In the genomic region with DNA sequence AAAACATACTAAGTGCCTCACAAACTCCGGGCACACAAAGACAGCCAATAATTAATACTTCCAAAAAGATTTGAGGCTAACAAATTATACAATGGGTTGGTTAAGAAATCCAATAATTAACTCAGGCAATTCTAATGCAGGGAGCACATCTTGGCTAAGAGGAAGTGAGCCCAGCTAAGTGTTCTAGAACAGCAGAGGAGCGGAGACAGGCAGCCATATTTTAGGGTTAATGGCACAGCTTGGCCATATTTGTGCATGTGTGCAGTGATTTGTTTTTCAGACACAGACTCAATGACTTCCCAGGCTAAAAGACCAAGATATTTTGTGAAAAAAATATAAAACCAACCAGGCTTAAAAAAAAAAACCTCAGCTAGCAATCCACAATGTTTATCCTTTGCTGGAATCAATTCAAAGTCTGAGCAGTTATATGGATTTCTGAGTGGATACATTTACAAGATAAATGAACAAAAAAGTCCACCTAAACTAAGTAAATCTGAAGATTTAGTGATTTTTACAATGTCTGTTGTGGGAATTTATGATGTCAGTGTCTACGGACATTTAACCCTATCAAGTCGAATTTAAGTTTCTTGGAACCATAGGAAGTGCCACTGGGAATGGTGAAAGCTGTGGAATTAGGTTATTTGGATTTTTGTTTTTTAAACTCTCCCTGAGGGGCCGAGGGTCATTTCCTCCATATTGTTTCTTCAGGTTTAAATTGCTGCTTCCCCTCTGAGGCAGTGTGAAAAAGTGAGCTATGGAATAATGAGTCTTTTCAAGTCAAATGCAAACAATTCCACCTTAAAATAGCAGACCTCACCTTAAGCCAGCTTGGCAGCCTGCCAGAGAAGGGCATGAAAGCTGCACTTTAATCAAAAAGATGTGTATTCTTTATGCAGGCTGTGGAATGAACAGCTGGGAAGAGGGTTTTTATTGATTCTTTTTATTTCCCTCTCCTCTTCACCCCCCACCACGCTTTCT, we compare ENCODE assay signal across 12 cellular contexts.
DNase-seq lines count a peak whose midpoint lies in the region; ATAC-seq, FAIRE-seq and TF ChIP-seq lines count a peak whose summit lies in the region.
"Had no signal": no experiment of that assay in that cellular context is flagged by ENCODE, and none has a peak within 500 bp of the region (broad histone marks: within the 10 kb centered on the region; RNA-seq: fewer than 3 reads in every experiment).

No MANE protein-coding gene starts in this region.

- H2AFZ ChIP-seq in astrocyte (ENCODE audit: low read depth, low read length) (no peak overlapping the region), neuronal stem cell (ENCODE audit: low read length) (peak overlapping the region; percentile 70)

- no peaks in the 10 kb centered on the region for H3K36me3 ChIP-seq in HEK293 (ENCODE audit: control insufficient read depth in 2 of 2, insufficient read depth in 1 of 2, low read length in 2 of 2)
- H3K36me3 ChIP-seq in astrocyte (ENCODE audit: insufficient read depth, low read length): no peaks in the 10 kb centered on the region
- H3K36me3 ChIP-seq in neuronal stem cell (replicated peaks in 1 of 2; ENCODE audit: control insufficient read depth in 2 of 2, insufficient read depth in 2 of 2, low read length in 2 of 2): no peaks in the 10 kb centered on the region
- H3K36me3 ChIP-seq: heart right ventricle had no signal

- no peak overlapping the region for H3K4me3 ChIP-seq in HEK293 (ENCODE audit: low read depth, low read length)
- H3K4me3 ChIP-seq in astrocyte (ENCODE audit: insufficient read depth, low read depth, low read length): no peak overlapping the region
- no peak overlapping the region for H3K4me3 ChIP-seq in neuronal stem cell (ENCODE audit: low read length in 2 of 2)
- H3K4me3 ChIP-seq: heart right ventricle had no signal

- no peaks in the 10 kb centered on the region for H4K20me1 ChIP-seq in astrocyte (ENCODE audit: insufficient read depth, low read length)

- H3K27ac ChIP-seq in HEK293 (ENCODE audit: extremely low read depth, low read depth, low read length): no peak overlapping the region; the same call in 1 of the 2 replicates
- no peak overlapping the region for H3K27ac ChIP-seq in astrocyte (ENCODE audit: low read depth, low read length)
- H3K27ac ChIP-seq in neuronal stem cell (replicated peaks; ENCODE audit: low read length): no peak overlapping the region

- H3K27me3 ChIP-seq in astrocyte (ENCODE audit: insufficient read depth, low read length) (no peaks in the 10 kb centered on the region), neuronal stem cell (ENCODE audit: control insufficient read depth in 3 of 3, insufficient read depth in 3 of 3, low read depth in 1 of 3, low read length in 3 of 3) (no peaks in the 10 kb centered on the region)
- H3K27me3 ChIP-seq: heart right ventricle had no signal

- H3K23ac ChIP-seq in neuronal stem cell (ENCODE audit: low read depth, low read length, poor library complexity): no peak overlapping the region

- DNase-seq in NCI-H2081 treated with DMSO at 0.1 percent for 48 hours (lab: John Stamatoyannopoulos, UW): peak; percentile 85
- DNase-seq in astrocyte (ENCODE audit: low read depth): peak; percentile 52
- DNase-seq in neuronal stem cell (ENCODE audit: low spot score): no peak
- DNase-seq in frontal cortex (ENCODE audit: low spot score in 2 of 2): no peak
- no peak for DNase-seq in middle frontal gyrus (ENCODE audit: extremely low spot score, low spot score)
- DNase-seq: activated B cell treated with CpG ODN at 0.5 μM for 24 hours, heart right ventricle, Kasumi-1, retina had no signal

- no peaks in the 10 kb centered on the region for H3K79me1 ChIP-seq in neuronal stem cell (ENCODE audit: low read depth, low read length)

- no peak for FAIRE-seq in astrocyte (lab: Jason Lieb, UNC)
- FAIRE-seq in frontal cortex (lab: Jason Lieb, UNC): no peak

- no peaks in the 10 kb centered on the region for H3K27me3 Mint-ChIP-seq in astrocyte (ENCODE audit: low read depth, unreplicated experiment)
- H3K27me3 Mint-ChIP-seq: activated B cell treated with CpG ODN at 0.5 μM for 24 hours; stimulated activated naive CD8-positive, alpha-beta T cell treated with anti-CD3 and anti-CD28 coated beads, Interleukin-15, Interleukin-2, amounts not matched to agents 100 ng/mL and 50 ng/mL, for 24 hours had no signal

- no peaks in the 10 kb centered on the region for H3K36me3 Mint-ChIP-seq in astrocyte (ENCODE audit: low read depth, unreplicated experiment)

- H3K18ac ChIP-seq in neuronal stem cell (ENCODE audit: low read length): no peak overlapping the region

- H3K4ac ChIP-seq in neuronal stem cell (ENCODE audit: low read length): no peak overlapping the region

- H3K79me2 ChIP-seq in astrocyte (ENCODE audit: insufficient read depth, low read length): no peaks in the 10 kb centered on the region

- no peaks in the 10 kb centered on the region for H3K9me3 ChIP-seq in HEK293 (ENCODE audit: control insufficient read depth, insufficient read depth, low read depth, low read length)
- H3K9me3 ChIP-seq in astrocyte (ENCODE audit: insufficient read depth, low read depth, low read length): no peaks in the 10 kb centered on the region
- H3K9me3 ChIP-seq in neuronal stem cell (replicated peaks in 1 of 2; ENCODE audit: control insufficient read depth in 2 of 2, insufficient read depth in 1 of 2, low read depth in 1 of 2, low read length in 2 of 2): peaks cover 0 to 3% of the 10 kb centered on the region in 2 donors

- no CpG with 5 or more reads among the region's 6 CpGs for WGBS in neuronal stem cell (ENCODE audit: extremely low coverage in 2 of 2, insufficient read length in 2 of 2, insufficient replicate concordance in 1 of 2), 2 donors

- H2BK120ac ChIP-seq in neuronal stem cell (ENCODE audit: low read depth, low read length): no peak overlapping the region

- H2BK12ac ChIP-seq in neuronal stem cell (ENCODE audit: low read length): no peak overlapping the region

- no peak overlapping the region for H3K4me2 ChIP-seq in astrocyte (ENCODE audit: low read length)
- H3K4me2 ChIP-seq in neuronal stem cell (ENCODE audit: insufficient read depth, low read length, poor library complexity, severe bottlenecking): no peak overlapping the region

- peaks cover 4% of the 10 kb centered on the region for H3K4me1 Mint-ChIP-seq in astrocyte (ENCODE audit: low read depth, unreplicated experiment)

- H2BK5ac ChIP-seq in neuronal stem cell (ENCODE audit: low read length): no peak overlapping the region

- H3K14ac ChIP-seq in neuronal stem cell (ENCODE audit: low read length): no peak overlapping the region

- H2AK5ac ChIP-seq in neuronal stem cell (ENCODE audit: low read depth, low read length): no peak overlapping the region

- ATAC-seq in HG03521 (IDR thresholded peaks at IDR 0.05; ENCODE audit: unreplicated experiment): no peak

- no peaks in the 10 kb centered on the region for H3K9me3 Mint-ChIP-seq in astrocyte (ENCODE audit: unreplicated experiment)
- H3K9me3 Mint-ChIP-seq: activated B cell treated with CpG ODN at 0.5 μM for 24 hours had no signal

- no peak overlapping the region for H4K91ac ChIP-seq in neuronal stem cell (ENCODE audit: low read depth, low read length, poor library complexity)

- H3K9ac ChIP-seq in astrocyte (ENCODE audit: low read length): no peak overlapping the region
- no peak overlapping the region for H3K9ac ChIP-seq in neuronal stem cell (ENCODE audit: low read depth, low read length, poor library complexity)

- H3K4me3 Mint-ChIP-seq in astrocyte (ENCODE audit: unreplicated experiment): no peak overlapping the region
- H3K4me3 Mint-ChIP-seq: activated B cell treated with CpG ODN at 0.5 μM for 24 hours; stimulated activated naive CD8-positive, alpha-beta T cell treated with anti-CD3 and anti-CD28 coated beads, Interleukin-15, Interleukin-2, amounts not matched to agents 100 ng/mL and 50 ng/mL, for 24 hours had no signal

- POLR2A ChIA-PET in HEK293 (lab: Yijun Ruan, JAX): no interaction called here

- no peak for TF ChIP-seq CTCF in HEK293 (tag by site-specific recombination; IDR thresholded peaks at IDR 0.05)
- no peak for TF ChIP-seq CTCF in astrocyte (IDR thresholded peaks at IDR 0.05; ENCODE audit: insufficient read depth, low read depth, low read length)

- CTCF ChIA-PET in HEK293 (lab: Yijun Ruan, JAX): interaction anchor here (0.6 kb wide), 1 partner anchor 14 kb away, joined by 3 read pairs; no protein-coding TSS in a partner anchor

- no peak overlapping the region for H4K8ac ChIP-seq in neuronal stem cell (ENCODE audit: low read depth, low read length)

- H3K27ac Mint-ChIP-seq in astrocyte (ENCODE audit: unreplicated experiment): no peak overlapping the region
- H3K27ac Mint-ChIP-seq: activated B cell treated with CpG ODN at 0.5 μM for 24 hours; stimulated activated naive CD8-positive, alpha-beta T cell treated with anti-CD3 and anti-CD28 coated beads, Interleukin-15, Interleukin-2, amounts not matched to agents 100 ng/mL and 50 ng/mL, for 24 hours had no signal

- H2BK15ac ChIP-seq in neuronal stem cell (ENCODE audit: low read length): no peak overlapping the region

- H3K4me1 ChIP-seq in HEK293 (ENCODE audit: control insufficient read depth, insufficient read depth, low read length) (peaks cover 4% of the 10 kb centered on the region; the same call in 1 of the 2 replicates), astrocyte (ENCODE audit: insufficient read depth, low read length) (peaks cover 5% of the 10 kb centered on the region), neuronal stem cell (ENCODE audit: control insufficient read depth in 2 of 2, insufficient read depth in 1 of 2, low read depth in 1 of 2, low read length in 2 of 2) (peaks cover 3 to 28% of the 10 kb centered on the region in 2 donors)

TF ChIP-seq in HEK293, 187 proteins besides CTCF, POLR2A, EP300 and RAD21 (continues in another document):
- peak; percentile 49 for TF ChIP-seq GLIS1 (tag by site-specific recombination; IDR thresholded peaks at IDR 0.05)
- TF ChIP-seq ZNF114 (tag by site-specific recombination; IDR thresholded peaks at IDR 0.05): no peak
- TF ChIP-seq ZNF530 (tag by site-specific recombination; IDR thresholded peaks at IDR 0.05; ENCODE audit: low read depth): no peak
- no peak for TF ChIP-seq RBAK (tag by site-specific recombination; IDR thresholded peaks at IDR 0.05)

Comparison
In these comparisons a context has a peak if more than half of its experiments do, and no peak if none do; other contexts are left out.
1. DNase-seq: peak in NCI-H2081 treated with DMSO at 0.1 percent for 48 hours (single experiment) and astrocyte (single experiment); none in neuronal stem cell (single experiment), frontal cortex (0 of 2) and middle frontal gyrus (single experiment).